Comparison of ENCODE assay signal across 9 cellular contexts in genomic region chr14:99036594-99037293, GRCh38.
DNase-seq lines count a peak whose midpoint lies in the region; ATAC-seq and TF ChIP-seq lines count a peak whose summit lies in the region.
"Had no signal": no experiment of that assay in that cellular context is flagged by ENCODE, and none has a peak within 500 bp of the region (broad histone marks: within the 10 kb centered on the region; RNA-seq: fewer than 3 reads in every experiment).

No MANE protein-coding gene starts in this region.

- peak overlapping the region; percentile 5; the same call in 1 of the 3 replicates for H3K4me3 Mint-ChIP-seq in GM23338

- intact Hi-C loops in mucosa of descending colon (cut with DNase I, micrococcal nuclease): no loop called here

- no peak for TF ChIP-seq CTCF in GM23338 (conservative IDR thresholded peaks at IDR 0.05; ENCODE audit: low read depth in 2 of 2)
- TF ChIP-seq CTCF in RWPE1 (conservative IDR thresholded peaks at IDR 0.05; ENCODE audit: low read depth): no peak
- TF ChIP-seq CTCF in right atrium auricular region (IDR thresholded peaks at IDR 0.05): no peak
- TF ChIP-seq CTCF in GM10266 (IDR thresholded peaks at IDR 0.05; ENCODE audit: control insufficient read depth, insufficient read depth, low read depth, missing control alignments): no peak
- no peak for TF ChIP-seq CTCF in mucosa of descending colon (IDR thresholded peaks at IDR 0.05)

- no peak overlapping the region for H3K27ac Mint-ChIP-seq in GM23338

- H3K4me1 ChIP-seq in GM23338 (ENCODE audit: insufficient read depth) (0 out of 2 replicates have a peak, but pooled peaks cover 3% of the 10 kb centered on the region), right atrium auricular region (peaks cover 0 to 14% of the 10 kb centered on the region in 2 donors), skeletal muscle tissue (ENCODE audit: control insufficient read depth in 3 of 3, insufficient read depth in 3 of 3, low read length in 3 of 3) (peaks cover 11 to 16% (median 15%) of the 10 kb centered on the region in 3 donors), mucosa of descending colon (ENCODE audit: low read depth) (no peaks in the 10 kb centered on the region)

- H3K27me3 ChIP-seq in GM23338 (ENCODE audit: insufficient read depth) (no peaks in the 10 kb centered on the region), right atrium auricular region (no peaks in the 10 kb centered on the region), skeletal muscle tissue (ENCODE audit: control insufficient read depth in 3 of 3, insufficient read depth in 3 of 3, low read length in 3 of 3) (peaks cover 3 to 13% (median 12%) of the 10 kb centered on the region in 3 donors)

- peak overlapping the region; percentile 26; the same call in 1 of the 2 replicates for H3K4me2 ChIP-seq in GM23338

- H3K4me1 Mint-ChIP-seq in GM23338: peaks cover 25% of the 10 kb centered on the region

- 0 out of 2 replicates have a peak, but pooled peaks cover 4% of the 10 kb centered on the region for H3F3A ChIP-seq in GM23338 (replicated peaks; ENCODE audit: low read depth)

- no peaks in the 10 kb centered on the region; the same call in 2 of the 3 replicates for H3K36me3 Mint-ChIP-seq in GM23338 (ENCODE audit: low read depth)

- H3K9me3 ChIP-seq in right atrium auricular region: no peaks in the 10 kb centered on the region
- H3K9me3 ChIP-seq in skeletal muscle tissue (ENCODE audit: control insufficient read depth in 3 of 3, low read length in 3 of 3): no peaks in the 10 kb centered on the region
- H3K9me3 ChIP-seq in mucosa of descending colon: no peaks in the 10 kb centered on the region

- H3K9me2 ChIP-seq in GM23338 (ENCODE audit: insufficient read depth): no peaks in the 10 kb centered on the region

- H3K27me3 Mint-ChIP-seq in GM23338 (ENCODE audit: insufficient read depth, low read depth, poor library complexity): peaks cover 14% of the 10 kb centered on the region

- peak overlapping the region; percentile 94; the same call in 1 of the 2 replicates for H2AFZ ChIP-seq in GM23338

- H3K27ac ChIP-seq in GM23338 (ENCODE audit: low read depth): no peak overlapping the region
- H3K27ac ChIP-seq in RWPE1: peak overlapping the region; percentile 98
- peak overlapping the region; percentile 31 to 57 for H3K27ac ChIP-seq in right atrium auricular region
- H3K27ac ChIP-seq in skeletal muscle tissue (ENCODE audit: low read depth, low read length): peak overlapping the region; percentile 47

- peaks cover 14% of the 10 kb centered on the region for H3K9me3 Mint-ChIP-seq in GM23338

- H3K9ac ChIP-seq in skeletal muscle tissue (ENCODE audit: low read depth in 1 of 3, low read length in 3 of 3): peak overlapping the region in 1 of 3 donors; percentile 33

- H3K36me3 ChIP-seq in GM23338 (ENCODE audit: insufficient read depth) (no peaks in the 10 kb centered on the region), right atrium auricular region (no peaks in the 10 kb centered on the region), skeletal muscle tissue (ENCODE audit: control insufficient read depth in 3 of 3, insufficient read depth in 3 of 3, low read length in 3 of 3) (no peaks in the 10 kb centered on the region), mucosa of descending colon (ENCODE audit: low read depth) (no peaks in the 10 kb centered on the region)

- H3K79me2 ChIP-seq in GM23338 (replicated peaks; ENCODE audit: insufficient read depth): no peaks in the 10 kb centered on the region

- ATAC-seq in GM23338: no peak
- ATAC-seq in GM21737 (IDR thresholded peaks at IDR 0.05; ENCODE audit: unreplicated experiment): no peak
- ATAC-seq in mucosa of descending colon: no peak

- no peak for DNase-seq in GM23338 (ENCODE audit: low spot score)
- peak; percentile 23 for DNase-seq in RWPE1 (ENCODE audit: low spot score)
- no peak for DNase-seq in right atrium auricular region (ENCODE audit: low spot score)
- no peak for DNase-seq in GM10266 (ENCODE audit: extremely low spot score)
- DNase-seq in stimulated activated CD4-positive, alpha-beta T cell treated with anti-CD3 and anti-CD28 coated beads, Interleukin-2, amount 100 ng/mL, for 24 hours: no peak
- no peak for DNase-seq in mucosa of descending colon
- DNase-seq: activated CD4-positive, CD25-positive, alpha-beta regulatory T cell treated with anti-CD3 and anti-CD28 coated beads, Interleukin-2, amount 50 U/mL, for 72 hours had no signal

- POLR2A ChIA-PET in RWPE1 (lab: Yijun Ruan, JAX; ENCODE audit: low non-redundant PET): no interaction called here

- H3K4me3 ChIP-seq in GM23338 (no peak overlapping the region), right atrium auricular region (no peak overlapping the region), skeletal muscle tissue (ENCODE audit: low read length in 3 of 3) (peak overlapping the region in 1 of 3 donors; percentile 43), mucosa of descending colon (no peak overlapping the region)

- no peaks in the 10 kb centered on the region for H4K20me1 ChIP-seq in GM23338 (replicated peaks; ENCODE audit: insufficient read depth)

- CTCF ChIA-PET in RWPE1 (lab: Yijun Ruan, JAX): no interaction called here

TF ChIP-seq in GM23338, 12 proteins besides CTCF, POLR2A, EP300 and RAD21 (continues in another document):
- no peak for TF ChIP-seq EZH2phosphoT487 (IDR thresholded peaks at IDR 0.05; ENCODE audit: unreplicated experiment)
- no peak for TF ChIP-seq ZNF114 (CRISPR knock-in tag; IDR thresholded peaks at IDR 0.05)
- TF ChIP-seq ETS1 (IDR thresholded peaks at IDR 0.05): no peak
- TF ChIP-seq ZNF331 (CRISPR knock-in tag; IDR thresholded peaks at IDR 0.05; ENCODE audit: low read depth): no peak
- no peak for TF ChIP-seq NANOG (IDR thresholded peaks at IDR 0.05; ENCODE audit: borderline replicate concordance)
- TF ChIP-seq ZNF462 (CRISPR knock-in tag; IDR thresholded peaks at IDR 0.05): no peak
- no peak for TF ChIP-seq STAT1 (IDR thresholded peaks at IDR 0.05; ENCODE audit: unreplicated experiment)
